21 cellular contexts compared by ENCODE assay signal in genomic region chr14:64118892-64119291, GRCh38.
DNase-seq lines count a peak whose midpoint lies in the region; ATAC-seq and TF ChIP-seq lines count a peak whose summit lies in the region.
"Had no signal": no experiment of that assay in that cellular context is flagged by ENCODE, and none has a peak within 500 bp of the region (broad histone marks: within the 10 kb centered on the region; RNA-seq: fewer than 3 reads in every experiment).

No MANE protein-coding gene starts in this region.

- POLR2A ChIA-PET in Caco-2 (lab: Charles Lee): no interaction called here

- intact Hi-C loops in heart right ventricle (cut with DNase I): no loop called here
- intact Hi-C loops in cardiac septum (cut with DNase I): no loop called here
- intact Hi-C loops in left colon (cut with DNase I, micrococcal nuclease): no loop called here
- intact Hi-C loops in Caco-2 (cut with micrococcal nuclease; ENCODE audit: unreplicated experiment): no loop called here

- no peaks in the 10 kb centered on the region for H3K27me3 Mint-ChIP-seq in Caco-2 (ENCODE audit: insufficient read depth, unreplicated experiment)
- H3K27me3 Mint-ChIP-seq: naive B cell; stimulated activated naive B cell treated with anti-CD40 and anti-IgM and Interleukin-4, amounts not matched to agents 10 μg/mL and 1 μg/mL and 100 μg/mL, for 72 hours; T-helper 17 cell had no signal

- no peak for ATAC-seq in heart right ventricle
- ATAC-seq in left colon: peak; percentile 28
- no peak for ATAC-seq in thoracic aorta (ENCODE audit: insufficient number of reproducible peaks, low FRiP score, low read depth)
- no peak for ATAC-seq in GM21529 (IDR thresholded peaks at IDR 0.05; ENCODE audit: unreplicated experiment)
- ATAC-seq: sciatic nerve; stimulated activated naive B cell treated with anti-CD40 and anti-IgM and Interleukin-4, amounts not matched to agents 10 μg/mL and 1 μg/mL and 100 μg/mL, for 72 hours; T-helper 17 cell had no signal

- no peak overlapping the region for H3K27ac Mint-ChIP-seq in Caco-2 (ENCODE audit: unreplicated experiment)
- H3K27ac Mint-ChIP-seq: CD14-positive monocyte; naive B cell; stimulated activated naive B cell treated with anti-CD40 and anti-IgM and Interleukin-4, amounts not matched to agents 10 μg/mL and 1 μg/mL and 100 μg/mL, for 72 hours; T-helper 17 cell had no signal

- H3K27ac ChIP-seq in heart right ventricle (peak overlapping the region in 9 of 10 donors; percentile 15 to 87 (median 75)), thoracic aorta (peak overlapping the region; percentile 83 to 94)
- H3K27ac ChIP-seq: WERI-Rb-1 had no signal

- H3K4me3 Mint-ChIP-seq in Caco-2 (ENCODE audit: unreplicated experiment): no peak overlapping the region
- H3K4me3 Mint-ChIP-seq: CD14-positive monocyte; naive B cell; stimulated activated naive B cell treated with anti-CD40 and anti-IgM and Interleukin-4, amounts not matched to agents 10 μg/mL and 1 μg/mL and 100 μg/mL, for 72 hours; T-helper 17 cell had no signal

- TF ChIP-seq CTCF in heart right ventricle (IDR thresholded peaks at IDR 0.05): no peak
- no peak for TF ChIP-seq CTCF in thoracic aorta (IDR thresholded peaks at IDR 0.05)
- TF ChIP-seq CTCF in Caco-2 (IDR thresholded peaks at IDR 0.05; ENCODE audit: insufficient read depth in 1 of 2, low read depth in 1 of 2, low read length in 1 of 2, severe bottlenecking in 1 of 2, unreplicated experiment in 1 of 2): no peak

- no peaks in the 10 kb centered on the region for H3K9me3 ChIP-seq in heart right ventricle
- H3K9me3 ChIP-seq in thoracic aorta: no peaks in the 10 kb centered on the region
- no peaks in the 10 kb centered on the region for H3K9me3 ChIP-seq in Caco-2
- H3K9me3 ChIP-seq: MG63 had no signal

- CTCF ChIA-PET in Caco-2 (lab: Charles Lee): no interaction called here

- H3K4me3 ChIP-seq in heart right ventricle: no peak overlapping the region
- H3K4me3 ChIP-seq in thoracic aorta: no peak overlapping the region
- no peak overlapping the region for H3K4me3 ChIP-seq in Caco-2 (ENCODE audit: low read depth, low read length)
- H3K4me3 ChIP-seq: MG63 had no signal

- BruUV-seq in Caco-2 (replicated peaks; lab: Mats Ljungman, UMichigan): no TSS peak

- H3K4me1 ChIP-seq in heart right ventricle (peaks cover 0 to 26% (median 3%) of the 10 kb centered on the region in 9 donors), thoracic aorta (ENCODE audit: control insufficient read depth in 1 of 2, low read depth in 2 of 2) (peaks cover 20 to 55% of the 10 kb centered on the region in 2 donors), Caco-2 (peaks cover 3% of the 10 kb centered on the region; the same call in 1 of the 2 replicates)

- H3K36me3 ChIP-seq in heart right ventricle (peaks cover 0 to 91% (median 11%) of the 10 kb centered on the region in 9 donors), thoracic aorta (peaks cover 10% of the 10 kb centered on the region), Caco-2 (ENCODE audit: control insufficient read depth, insufficient read depth, low read length) (peaks cover 2% of the 10 kb centered on the region; the same call in 1 of the 2 replicates)
- H3K36me3 ChIP-seq: MG63 had no signal

- H3K27me3 ChIP-seq in heart right ventricle (no peaks in the 10 kb centered on the region), thoracic aorta (replicated peaks; ENCODE audit: insufficient read depth) (no peaks in the 10 kb centered on the region), Caco-2 (replicated peaks; ENCODE audit: control insufficient read depth, insufficient read depth, low read length) (no peaks in the 10 kb centered on the region)
- H3K27me3 ChIP-seq: MG63 had no signal

- 85 to 89% methylated on average over 2 of the region's 2 CpGs for WGBS in heart right ventricle, 2 donors

- H3K4me1 Mint-ChIP-seq in Caco-2 (ENCODE audit: low read depth, unreplicated experiment): no peaks in the 10 kb centered on the region
- H3K4me1 Mint-ChIP-seq: CD14-positive monocyte; naive B cell; stimulated activated naive B cell treated with anti-CD40 and anti-IgM and Interleukin-4, amounts not matched to agents 10 μg/mL and 1 μg/mL and 100 μg/mL, for 72 hours had no signal

- H3K36me3 Mint-ChIP-seq in Caco-2 (ENCODE audit: insufficient read depth, unreplicated experiment): peaks cover 5% of the 10 kb centered on the region
- H3K36me3 Mint-ChIP-seq: CD14-positive monocyte had no signal

- in situ Hi-C loops in T47D (cut with HindIII; ENCODE audit: low pct_unique_long_range_greater_than_20kb, low sequenced_read_pairs): no loop called here

- H3K9me3 Mint-ChIP-seq in Caco-2 (ENCODE audit: unreplicated experiment): no peaks in the 10 kb centered on the region
- H3K9me3 Mint-ChIP-seq: CD14-positive monocyte; naive B cell; stimulated activated naive B cell treated with anti-CD40 and anti-IgM and Interleukin-4, amounts not matched to agents 10 μg/mL and 1 μg/mL and 100 μg/mL, for 72 hours had no signal

- DNase-seq in heart right ventricle (no peak), cardiac septum (ENCODE audit: low spot score) (no peak), T47D (ENCODE audit: low read depth in 1 of 2, low spot score in 1 of 2) (peak; percentile 30 to 77), left colon (no peak), thoracic aorta (ENCODE audit: low spot score) (no peak), Caco-2 (no peak), mesenteric fat pad (ENCODE audit: low spot score) (no peak)
- DNase-seq: activated CD4-positive, alpha-beta T cell treated with anti-CD3 and anti-CD28 coated beads, Interleukin-2, amount 50 U/mL, for 4 hours; activated naive CD4-positive, alpha-beta T cell treated with Interleukin-2 at 50 U/mL for 16 hours; amniotic stem cell; DMS 273 treated with DMSO at 0.1 percent for 48 hours; GF-D8; naive B cell; NCI-H1436 treated with DMSO at 0.1 percent for 48 hours; stimulated activated naive B cell treated with anti-CD40 and anti-IgM and Interleukin-4, amounts not matched to agents 10 μg/mL and 1 μg/mL and 100 μg/mL, for 72 hours; T-helper 17 cell; WERI-Rb-1 had no signal

Comparison
In these comparisons a context has a peak if more than half of its experiments do, and no peak if none do; other contexts are left out.
1. DNase-seq: peak in T47D (2 of 2); none in heart right ventricle (0 of 2), cardiac septum (single experiment), left colon (0 of 2), thoracic aorta (single experiment), Caco-2 (0 of 2) and mesenteric fat pad (single experiment).